22 cellular contexts compared by ENCODE assay signal in the genomic region with DNA sequence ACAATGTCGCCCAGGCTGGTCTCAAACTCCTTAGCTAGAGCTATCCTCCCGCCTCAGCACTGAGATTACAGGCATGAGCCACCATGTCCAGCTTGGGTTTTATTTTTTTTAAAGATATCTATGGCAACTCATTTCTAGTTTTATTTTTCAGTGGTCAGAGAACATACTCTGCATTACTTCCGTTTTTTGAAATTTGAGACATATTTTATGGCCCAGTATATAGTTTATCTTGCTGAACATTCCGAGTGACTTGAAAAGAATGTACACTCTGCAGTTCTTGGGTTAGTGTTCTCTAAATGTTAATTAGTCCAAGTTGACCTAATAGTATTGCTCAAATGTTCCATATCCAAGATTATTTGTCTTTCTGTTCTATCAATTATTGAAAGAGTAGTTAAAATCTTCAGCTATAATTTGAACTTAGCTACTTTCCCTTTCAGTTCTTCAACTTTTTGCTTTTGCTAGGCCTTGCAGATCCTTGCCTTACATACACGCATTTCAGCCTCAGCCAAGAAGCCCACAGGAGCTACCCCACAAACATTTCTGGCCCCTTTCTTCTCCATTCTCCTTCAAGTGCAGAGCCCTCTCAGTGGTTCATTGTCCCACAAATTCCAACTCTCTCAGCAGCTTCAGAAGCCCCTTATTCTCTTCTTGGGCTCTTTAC. TPM values are rescaled to one million over a fixed set of nuclear protein-coding genes. Genes with fewer than 3 reads are reported as not detected.
A peak's percentile ranks its signal among the peaks of the same experiment; 100 is the strongest.
DNase-seq lines count a peak whose midpoint lies in the region; ATAC-seq, FAIRE-seq and TF ChIP-seq lines count a peak whose summit lies in the region.
"Had no signal": no experiment of that assay in that cellular context is flagged by ENCODE, and none has a peak within 500 bp of the region (broad histone marks: within the 10 kb centered on the region; RNA-seq: fewer than 3 reads in every experiment).

No MANE protein-coding gene starts in this region.

- DNase-seq in NOMO-1 treated with DMSO at 0.1 percent for 48 hours (lab: John Stamatoyannopoulos, UW; ENCODE audit: unreplicated experiment) (peak; percentile 5), NOMO-1 treated with dmso at 0.1 percent for 144 hours (lab: John Stamatoyannopoulos, UW; ENCODE audit: unreplicated experiment) (no peak), GM12878 (ENCODE audit: low read depth, low spot score) (no peak), iris pigment epithelial cell (ENCODE audit: low read depth) (peak; percentile 71), transverse colon (no peak), posterior cingulate gyrus (no peak), T-helper 2 cell (no peak), spleen (no peak)
- DNase-seq: 8988T; activated CD4-positive, alpha-beta memory T cell treated with anti-CD3 and anti-CD28 coated beads for 36 hours; activated naive CD4-positive, alpha-beta T cell treated with anti-CD3 and anti-CD28 coated beads, Interleukin-2, amount 50 U/mL, for 16 hours; activated T-cell treated with anti-CD3 and anti-CD28 coated beads, Interleukin-2, amount 50 U/mL, for 1 hour; DMS 273 treated with DMSO at 0.1 percent for 48 hours; head of caudate nucleus; islet precursor cell; NCI-H187; NCI-H345; SW 1271; trophoblast cell had no signal

- no peak for TF ChIP-seq CTCF in GM12878 (IDR thresholded peaks at IDR 0.05 in 2 of 3, conservative IDR thresholded peaks at IDR 0.05 in 1 of 3; ENCODE audit: control insufficient read depth in 2 of 3, extremely low read depth in 1 of 3, insufficient read depth in 1 of 3, low read depth in 3 of 3, low read length in 3 of 3)
- TF ChIP-seq CTCF in transverse colon (IDR thresholded peaks at IDR 0.05) = no peak
- no peak for TF ChIP-seq CTCF in spleen (IDR thresholded peaks at IDR 0.05 in 8 of 11, conservative IDR thresholded peaks at IDR 0.05 in 3 of 11)

- H3K4me3 ChIP-seq in GM12878 = no peak overlapping the region
- H3K4me3 ChIP-seq in transverse colon = no peak overlapping the region
- no peak overlapping the region for H3K4me3 ChIP-seq in spleen

- no peak for TF ChIP-seq EP300 in GM12878 (IDR thresholded peaks at IDR 0.05; ENCODE audit: borderline replicate concordance in 1 of 2, control insufficient read depth in 1 of 2, low read depth in 2 of 2, low read length in 2 of 2)
- no peak for TF ChIP-seq EP300 in transverse colon (IDR thresholded peaks at IDR 0.05; ENCODE audit: low read depth)

- peak; percentile 57 for ATAC-seq in GM12878
- ATAC-seq: esophagus mucosa; stimulated activated memory B cell treated with anti-CD40 and anti-IgM and Interleukin-4, amounts not matched to agents 10 μg/mL and 1 μg/mL and 100 μg/mL, for 72 hours had no signal

- SMC1A ChIA-PET in GM12878 (lab: Charles Lee; ENCODE audit: uncharacterized antibody, unreplicated experiment) = interaction anchor here (0.5 to 1.2 kb wide), 5 partner anchors 27 to 557 kb away, joined by 3 read pairs; no protein-coding TSS in a partner anchor

- H3K9me3 ChIP-seq in GM12878 (replicated peaks; ENCODE audit: control insufficient read depth, insufficient read depth, low read length) (peaks cover 1% of the 10 kb centered on the region; the same call in 1 of the 3 replicates), transverse colon (no peaks in the 10 kb centered on the region), spleen (peaks cover 0 to 6% (median 2%) of the 10 kb centered on the region in 8 donors)

- H4K20me1 ChIP-seq in GM12878 (ENCODE audit: control insufficient read depth, insufficient read depth) = no peaks in the 10 kb centered on the region

- H3K27me3 ChIP-seq in GM12878 (replicated peaks in 1 of 2; ENCODE audit: control insufficient read depth in 2 of 2, insufficient read depth in 2 of 2, low read length in 1 of 2) = no peaks in the 10 kb centered on the region
- H3K27me3 ChIP-seq in transverse colon = no peaks in the 10 kb centered on the region
- H3K27me3 ChIP-seq in spleen (replicated peaks in 1 of 7) = no peaks in the 10 kb centered on the region

- FAIRE-seq in GM12878 (lab: Jason Lieb, UNC) = no peak

- H3K36me3 ChIP-seq in GM12878 (ENCODE audit: control insufficient read depth in 2 of 2, insufficient read depth in 2 of 2, low read length in 1 of 2) (no peaks in the 10 kb centered on the region), transverse colon (no peaks in the 10 kb centered on the region), spleen (no peaks in the 10 kb centered on the region)

- RAD21 ChIA-PET in GM12878 (lab: Charles Lee; ENCODE audit: unreplicated experiment) = interaction anchor here (0.9 to 1.7 kb wide), 4 partner anchors 25 to 206 kb away, joined by 3 to 4 read pairs (median 4); no protein-coding TSS in a partner anchor

- CTCF ChIA-PET in GM12878 (lab: Yijun Ruan, JAX) = interaction anchor here (1.0 to 1.8 kb wide), 5 partner anchors 16 to 264 kb away, joined by 3 to 4 read pairs (median 4); no protein-coding TSS in a partner anchor

- H3K4me1 ChIP-seq in GM12878 (ENCODE audit: control insufficient read depth, insufficient read depth, low read length) = no peaks in the 10 kb centered on the region
- peaks cover 0 to 9% (median 4%) of the 10 kb centered on the region in 4 donors for H3K4me1 ChIP-seq in transverse colon
- no peaks in the 10 kb centered on the region for H3K4me1 ChIP-seq in spleen

- 56% methylated on average over 5 of the region's 5 CpGs for WGBS in GM12878 (ENCODE audit: insufficient coverage, insufficient replicate concordance, low lambda C conversion rate, missing lambda C conversion rate)
- 45 to 46% methylated on average over 5 of the region's 5 CpGs for WGBS in transverse colon (ENCODE audit: low coverage in 1 of 2), 2 donors
- 58 to 86% (median 64%) methylated on average over 5 of the region's 5 CpGs for WGBS in spleen, 5 donors

- no peak overlapping the region for H2AFZ ChIP-seq in GM12878 (ENCODE audit: control insufficient read depth, low read depth, low read length)

- intact Hi-C loops in GM12878 (cut with micrococcal nuclease; ENCODE audit: unreplicated experiment) = no loop called here
- intact Hi-C loops in transverse colon (cut with DNase I; ENCODE audit: low total_unique reads) = no loop called here
- intact Hi-C loops in posterior cingulate gyrus (cut with DNase I) = no loop called here
- intact Hi-C loops in spleen (cut with DNase I; ENCODE audit: low total_unique reads) = no loop called here

- H3K4me2 ChIP-seq in GM12878 (ENCODE audit: control insufficient read depth, insufficient read depth) = no peak overlapping the region

- no peaks in the 10 kb centered on the region for H3K79me2 ChIP-seq in GM12878 (ENCODE audit: control insufficient read depth, insufficient read depth, low read length)

- POLR2A ChIA-PET in GM12878 (lab: Charles Lee) = no interaction called here

- BruUV-seq in GM12878 (replicated peaks; lab: Mats Ljungman, UMichigan) = no TSS peak

- no peak for TF ChIP-seq POLR2A in GM12878 (IDR thresholded peaks at IDR 0.05; ENCODE audit: low read depth, low read length)
- TF ChIP-seq POLR2A in transverse colon (IDR thresholded peaks at IDR 0.05) = no peak
- no peak for TF ChIP-seq POLR2A in spleen (IDR thresholded peaks at IDR 0.05)

- in situ Hi-C loops in GM12878 (cut with MboI) = no loop called here
- in situ Hi-C loops in transverse colon (cut with MboI; ENCODE audit: low pct_ligation_motif_present in 1 of 4, low pct_unique_long_range_greater_than_20kb in 1 of 4, low sequenced_read_pairs in 3 of 4) = loop anchor here in 3 of 4 donors (25.0 kb wide), 3 partner anchors 88 to 188 kb away; a partner anchor contains a TSS

- H3K9ac ChIP-seq in GM12878 (ENCODE audit: control insufficient read depth, insufficient read depth, low read length) = no peak overlapping the region

- H3K27ac ChIP-seq in GM12878 (ENCODE audit: control insufficient read depth, insufficient read depth) (no peak overlapping the region), transverse colon (peak overlapping the region in 3 of 4 donors; percentile 15 to 29 (median 24)), spleen (no peak overlapping the region)
- H3K27ac ChIP-seq: C4-2B had no signal

- no peak for TF ChIP-seq RAD21 in GM12878 (IDR thresholded peaks at IDR 0.05; ENCODE audit: insufficient read depth, low read depth, low read length)

TF ChIP-seq in GM12878, 131 proteins besides CTCF, POLR2A, EP300 and RAD21 (continues in another document):
- no peak for TF ChIP-seq RAD51 (IDR thresholded peaks at IDR 0.05)
- no peak for TF ChIP-seq TCF3 (IDR thresholded peaks at IDR 0.05; ENCODE audit: borderline replicate concordance, insufficient read depth, low read depth, low read length)

RNA-seq across cellular contexts. Expression of a gene that starts 22.3 kb away (rescaled TPM):
- total RNA-seq in GM12878 (2013; cell fraction: nucleolus; rRNA removed) = 168 and 171 TPM in 2 replicates
- 24.2 and 30.1 TPM in 2 replicates for total RNA-seq in GM12878 (2014; rRNA removed)
- total RNA-seq in GM12878 (2014; rRNA removed; fragmentation: Illumina TruSeq; extraction: Trizol) = 27.8 and 28.4 TPM in 2 replicates
- 19.4 and 24.4 TPM in 2 replicates for total RNA-seq in GM12878 (2021)
- polyA plus RNA-seq in GM12878 (2011; ENCODE audit: low read depth) = 7.4 TPM
- 47.4 and 67.3 TPM in 2 replicates for polyA plus RNA-seq in GM12878 (2011; rRNA removed)
- 19.3 and 26.1 TPM in 2 replicates for polyA plus RNA-seq in GM12878 (2011; cell fraction: cytosol; rRNA removed)
- 32.3 and 32.8 TPM in 2 replicates for polyA plus RNA-seq in GM12878 (2011; cell fraction: nucleus; rRNA removed)
- polyA plus RNA-seq in GM12878 (2012) = 12.3 and 19.6 TPM in 2 replicates
- 30.4 and 37.0 TPM in 2 replicates for polyA plus RNA-seq in GM12878 (2014; fragmentation: Illumina TruSeq; extraction: Trizol)
- polyA plus RNA-seq in GM12878 (2014; fragmentation: Nextera tagmentation; extraction: Ambion mirVana) = 1 to 10 TPM; 5.7 to 7.4 TPM
- 17.4 and 22.1 TPM in 2 replicates for polyA plus RNA-seq in GM12878 (2014; rRNA removed)
- 10 to 100 TPM; 25.1 to 28.0 TPM for polyA plus RNA-seq in GM12878 (2016; fragmentation: Nextera tagmentation; extraction: Ambion mirVana)
- polyA minus RNA-seq in GM12878 (2011; rRNA and poly(A)+ RNA removed) = 28.0 and 45.0 TPM in 2 replicates
- 9.5 and 12.3 TPM in 2 replicates for polyA minus RNA-seq in GM12878 (2011; cell fraction: cytosol; rRNA and poly(A)+ RNA removed)
- 21.0 and 40.1 TPM in 2 replicates for polyA minus RNA-seq in GM12878 (2011; cell fraction: nucleus; rRNA and poly(A)+ RNA removed)
- total RNA-seq in transverse colon = 10 to 100 TPM; 44.9 to 70.7 (median 52.5) TPM
- total RNA-seq in spleen = 10 to 100 TPM; 27.7 to 45.8 (median 34.4) TPM
- polyA plus RNA-seq in spleen = 10 to 100 TPM in 2 of 3 donors, 1 to 10 TPM in 1; 6.4 to 13.5 (median 10.2) TPM

Comparison
In these comparisons a context has a peak if more than half of its experiments do, and no peak if none do; other contexts are left out.
1. DNase-seq: peak in NOMO-1 treated with DMSO at 0.1 percent for 48 hours (single experiment) and iris pigment epithelial cell (single experiment); none in NOMO-1 treated with dmso at 0.1 percent for 144 hours (single experiment), GM12878 (single experiment), transverse colon (single experiment), posterior cingulate gyrus (0 of 10), T-helper 2 cell (0 of 5) and spleen (single experiment).
2. H3K27ac ChIP-seq: peak in transverse colon (3 of 4); none in GM12878 (single experiment) and spleen (0 of 8).